Comparison of ENCODE assay signal across 1 cellular context in genomic region chr15:58459045-58459444, GRCh38.
TF ChIP-seq lines count a peak whose summit lies in the region.

No MANE protein-coding gene starts in this region.

TF ChIP-seq in HepG2, 621 proteins besides CTCF, POLR2A, EP300 and RAD21:
- TF ChIP-seq GABPA (IDR thresholded peaks at IDR 0.05; ENCODE audit: low read depth, low read length) (no peak), GABPA (CRISPR knock-in tag; IDR thresholded peaks at IDR 0.05; ENCODE audit: low read depth) (peak; percentile 54; the same call in 1 of the 2 replicates), SOX13 (IDR thresholded peaks at IDR 0.05) (no peak), SOX13 (CRISPR knock-in tag; conservative IDR thresholded peaks at IDR 0.05 in 1 of 2, IDR thresholded peaks at IDR 0.05 in 1 of 2) (peak in 1 of 2 experiments; percentile 15; a peak in 1 of 4 replicates), ZBTB43 (CRISPR knock-in tag; conservative IDR thresholded peaks at IDR 0.05) (no peak), RAD51 (IDR thresholded peaks at IDR 0.05; ENCODE audit: borderline replicate concordance) (no peak), PPARG (CRISPR knock-in tag; conservative IDR thresholded peaks at IDR 0.05) (0 out of 2 replicates have a peak, but pooled peaks have one; percentile 17), ERF (CRISPR knock-in tag; IDR thresholded peaks at IDR 0.05) (no peak), NR2F1 (CRISPR knock-in tag; IDR thresholded peaks at IDR 0.05) (peak in 1 of 2 experiments; percentile 28; a peak in 1 of 4 replicates), ETV5 (CRISPR knock-in tag; IDR thresholded peaks at IDR 0.05; ENCODE audit: borderline replicate concordance) (peak; percentile 64; the same call in 1 of the 2 replicates), RARA (CRISPR knock-in tag; IDR thresholded peaks at IDR 0.05) (peak; percentile 74), NR2F6 (IDR thresholded peaks at IDR 0.05) (peak; percentile 54), NR2F6 (CRISPR knock-in tag; IDR thresholded peaks at IDR 0.05) (peak; percentile 47; the same call in 1 of the 2 replicates), SAP130 (CRISPR knock-in tag; IDR thresholded peaks at IDR 0.05; ENCODE audit: low read depth) (0 out of 2 replicates have a peak, but pooled peaks have one; percentile 25), GABPB1 (CRISPR knock-in tag; IDR thresholded peaks at IDR 0.05) (peak; percentile 35; the same call in 1 of the 2 replicates)
